In genomic region chr13:24128962-24129361, GRCh38 we compare ENCODE assay signal across 32 cellular contexts.
"Had no signal": no experiment of that assay in that cellular context is flagged by ENCODE, and none has a peak within 500 bp of the region (broad histone marks: within the 10 kb centered on the region; RNA-seq: fewer than 3 reads in every experiment).

No MANE protein-coding gene starts in this region.

- H3K4me3 ChIP-seq: Peyer's patch, SJSA1 had no signal

- DNase-seq: activated B cell treated with CpG ODN at 0.5 μM for 24 hours; activated CD4-positive, alpha-beta memory T cell treated with anti-CD3 and anti-CD28 coated beads, Interleukin-2, amount 10 ng/mL, durations not matched to agents 7 days and 5 days; activated CD4-positive, alpha-beta T cell treated with anti-CD3 and anti-CD28 coated beads for 4 hours; activated CD4-positive, CD25-positive, alpha-beta regulatory T cell treated with anti-CD3 and anti-CD28 coated beads, Interleukin-2, amount 50 U/mL, for 72 hours; activated CD8-positive, alpha-beta memory T cell treated with anti-CD3 and anti-CD28 coated beads for 24 hours; activated CD8-positive, alpha-beta memory T cell treated with anti-CD3 and anti-CD28 coated beads, Interleukin-2, amount 10 ng/mL, durations not matched to agents 7 days and 5 days; activated CD8-positive, alpha-beta memory T cell treated with anti-CD3 and anti-CD28 coated beads, Interleukin-2, amount 50 U/mL, for 48 hours; activated effector memory CD4-positive, alpha-beta T cell treated with Interleukin-2 at 50 U/mL for 16 hours; activated naive CD4-positive, alpha-beta T cell treated with anti-CD3 and anti-CD28 coated beads, Interleukin-2, amount 10 ng/mL, durations not matched to agents 7 days and 5 days; activated T-cell treated with anti-CD3 and anti-CD28 coated beads, Interleukin-2, amount 50 U/mL, for 48 hours; amniotic stem cell; aorta; brain microvascular endothelial cell; central memory CD4-positive, alpha-beta T cell; KBM-7; MM.1S; MV-4-11; NCI-H1092; NCI-H1436 treated with DMSO at 0.1 percent for 48 hours; NCI-H1694 treated with DMSO at 0.1 percent for 48 hours; NCI-H2029; NCI-H2107; NCI-H2171; NCI-H510A; NCI-H69; NK-92 treated with Interleukin-12 subunit alpha and Interleukin-12 subunit beta, amount 100 ng/mL, for 24 hours; Peyer's patch; RPMI8226; SHP77 treated with DMSO at 0.1 percent for 48 hours; SW 1271 had no signal

- H3K9me3 ChIP-seq: Peyer's patch, SJSA1 had no signal

- ATAC-seq: activated CD8-positive, alpha-beta memory T cell treated with anti-CD3 and anti-CD28 coated beads, Interleukin-2, amount 10 ng/mL, durations not matched to agents 7 days and 5 days; PC-3 had no signal

- H3K36me3 ChIP-seq: brain microvascular endothelial cell, Peyer's patch, SJSA1 had no signal

- H3K27ac ChIP-seq: brain microvascular endothelial cell, SJSA1 had no signal

- H3K27me3 ChIP-seq: brain microvascular endothelial cell, Peyer's patch, SJSA1 had no signal
